8 cellular contexts compared by ENCODE assay signal in the genomic region with DNA sequence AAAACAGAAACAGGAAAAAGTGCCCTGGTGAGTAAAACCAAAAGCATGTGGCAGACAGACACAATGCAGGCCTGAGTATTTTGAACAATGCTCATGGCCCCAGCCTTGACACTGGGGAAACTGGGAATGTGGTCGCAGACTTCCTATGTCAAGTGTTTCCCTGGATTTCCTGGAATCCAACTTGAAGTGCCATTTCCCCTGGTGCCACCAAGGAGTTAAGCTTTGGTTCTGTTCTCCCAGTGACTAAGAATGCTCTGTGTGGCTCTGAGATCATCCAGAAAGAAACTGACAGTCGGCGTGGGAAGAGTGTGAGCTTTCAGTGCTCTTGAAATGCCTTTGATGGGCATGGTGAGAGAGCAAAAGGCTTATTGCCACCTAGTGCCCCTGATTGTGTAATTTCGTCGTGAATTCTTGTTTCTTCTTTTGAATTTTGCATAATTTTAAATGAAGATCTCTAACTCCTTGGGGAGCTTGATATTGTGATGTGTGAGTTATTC.
DNase-seq lines count a peak whose midpoint lies in the region; ATAC-seq and TF ChIP-seq lines count a peak whose summit lies in the region.

No MANE protein-coding gene starts in this region.

- H3K4me3 Mint-ChIP-seq in activated CD8-positive, alpha-beta memory T cell treated with anti-CD3 and anti-CD28 coated beads, Interleukin-2, amount 10 ng/mL, durations not matched to agents 7 days and 5 days: no peak overlapping the region

- H3K36me3 ChIP-seq in gastrocnemius medialis: no peaks in the 10 kb centered on the region

- H3K27ac Mint-ChIP-seq in activated CD8-positive, alpha-beta memory T cell treated with anti-CD3 and anti-CD28 coated beads, Interleukin-2, amount 10 ng/mL, durations not matched to agents 7 days and 5 days: no peak overlapping the region

- H3K9me3 ChIP-seq in gastrocnemius medialis: no peaks in the 10 kb centered on the region

- no peaks in the 10 kb centered on the region for H3K27me3 Mint-ChIP-seq in activated CD8-positive, alpha-beta memory T cell treated with anti-CD3 and anti-CD28 coated beads, Interleukin-2, amount 10 ng/mL, durations not matched to agents 7 days and 5 days

- H3K4me1 ChIP-seq in gastrocnemius medialis: peaks cover 62 to 71% of the 10 kb centered on the region in 2 donors

- in situ Hi-C loops in gastrocnemius medialis (cut with MboI; ENCODE audit: low sequenced_read_pairs in 4 of 4): loop anchor here in 1 of 4 donors (10.0 kb wide), 1 partner anchor 53 kb away; no protein-coding TSS in a partner anchor

- ATAC-seq in activated CD8-positive, alpha-beta memory T cell treated with anti-CD3 and anti-CD28 coated beads, Interleukin-2, amount 10 ng/mL, durations not matched to agents 7 days and 5 days: peak; percentile 65
- ATAC-seq in gastrocnemius medialis (peak in 1 of 2 donors; percentile 9), GM21528 (IDR thresholded peaks at IDR 0.05; ENCODE audit: low FRiP score, unreplicated experiment) (no peak)

- peaks cover 4% of the 10 kb centered on the region for H3K36me3 Mint-ChIP-seq in activated CD8-positive, alpha-beta memory T cell treated with anti-CD3 and anti-CD28 coated beads, Interleukin-2, amount 10 ng/mL, durations not matched to agents 7 days and 5 days

- peak; percentile 43 for DNase-seq in GM10266 (ENCODE audit: extremely low spot score)
- DNase-seq in activated CD8-positive, alpha-beta memory T cell treated with anti-CD3 and anti-CD28 coated beads, Interleukin-2, amount 10 ng/mL, durations not matched to agents 7 days and 5 days: peak; percentile 57
- DNase-seq in glomerular endothelial cell (ENCODE audit: extremely low read depth, low read depth, low spot score): peak; percentile 99
- no peak for DNase-seq in gastrocnemius medialis
- DNase-seq in NCI-H2171 treated with DMSO at 0.1 percent for 48 hours (lab: John Stamatoyannopoulos, UW): no peak
- no peak for DNase-seq in NCI-H82 treated with DMSO at 0.1 percent for 48 hours (lab: John Stamatoyannopoulos, UW; ENCODE audit: unreplicated experiment)
- no peak for DNase-seq in NCI-H1092 treated with DMSO at 0.1 percent for 48 hours (lab: John Stamatoyannopoulos, UW)

- no peaks in the 10 kb centered on the region for H3K27me3 ChIP-seq in gastrocnemius medialis

- TF ChIP-seq CTCF in GM10266 (IDR thresholded peaks at IDR 0.05; ENCODE audit: control insufficient read depth, insufficient read depth, low read depth, missing control alignments): peak; percentile 15
- no peak for TF ChIP-seq CTCF in gastrocnemius medialis (IDR thresholded peaks at IDR 0.05 in 4 of 5, conservative IDR thresholded peaks at IDR 0.05 in 1 of 5)

- H3K27ac ChIP-seq in gastrocnemius medialis: peak overlapping the region; percentile 91 to 98 (median 95)

- CTCF ChIA-PET in activated CD8-positive, alpha-beta memory T cell treated with anti-CD3 and anti-CD28 coated beads, Interleukin-2, amount 10 ng/mL, durations not matched to agents 7 days and 5 days (lab: Charles Lee): interaction anchor here (0.5 to 4.6 kb wide), 13 partner anchors 9 to 117 kb away, joined by 3 to 26 read pairs (median 4); no protein-coding TSS in a partner anchor

- intact Hi-C loops in gastrocnemius medialis (cut with DNase I; ENCODE audit: low total_unique reads): loop anchor here (5.0 to 10.0 kb wide), 2 partner anchors 95 to 967 kb away; a partner anchor contains a TSS

- no peak overlapping the region for H3K4me3 ChIP-seq in gastrocnemius medialis

- peaks cover under 1% of the 10 kb centered on the region for H3K9me3 Mint-ChIP-seq in activated CD8-positive, alpha-beta memory T cell treated with anti-CD3 and anti-CD28 coated beads, Interleukin-2, amount 10 ng/mL, durations not matched to agents 7 days and 5 days (ENCODE audit: low read depth)

- H3K4me1 Mint-ChIP-seq in activated CD8-positive, alpha-beta memory T cell treated with anti-CD3 and anti-CD28 coated beads, Interleukin-2, amount 10 ng/mL, durations not matched to agents 7 days and 5 days: peaks cover 43% of the 10 kb centered on the region

- no peak for TF ChIP-seq POLR2A in gastrocnemius medialis (IDR thresholded peaks at IDR 0.05)

Comparison
In these comparisons a context has a peak if more than half of its experiments do, and no peak if none do; other contexts are left out.
1. DNase-seq: peak in GM10266 (single experiment), activated CD8-positive, alpha-beta memory T cell treated with anti-CD3 and anti-CD28 coated beads, Interleukin-2, amount 10 ng/mL, durations not matched to agents 7 days and 5 days (single experiment) and glomerular endothelial cell (single experiment); none in gastrocnemius medialis (0 of 2), NCI-H2171 treated with DMSO at 0.1 percent for 48 hours (single experiment), NCI-H82 treated with DMSO at 0.1 percent for 48 hours (single experiment) and NCI-H1092 treated with DMSO at 0.1 percent for 48 hours (single experiment).